In genomic region chr17:14067347-14067746, GRCh38 we compare ENCODE assay signal across 27 cellular contexts. TPM values are rescaled to one million over a fixed set of nuclear protein-coding genes. Genes with fewer than 3 reads are reported as not detected.
DNase-seq lines count a peak whose midpoint lies in the region; ATAC-seq and TF ChIP-seq lines count a peak whose summit lies in the region.
"Had no signal": no experiment of that assay in that cellular context is flagged by ENCODE, and none has a peak within 500 bp of the region (broad histone marks: within the 10 kb centered on the region; RNA-seq: fewer than 3 reads in every experiment).

No MANE protein-coding gene starts in this region.

- H3K9me3 ChIP-seq in Karpas-422 (ENCODE audit: low read length) (peaks cover 10% of the 10 kb centered on the region), PC-3 (ENCODE audit: low read length) (no peaks in the 10 kb centered on the region)
- H3K9me3 ChIP-seq: Caco-2, HAP-1, Peyer's patch had no signal

- H3F3A ChIP-seq in PC-3 (ENCODE audit: low read length, unreplicated experiment): peaks cover 7% of the 10 kb centered on the region

- peak overlapping the region; percentile 84 to 97 for H3K4me3 Mint-ChIP-seq in activated T-cell treated with anti-CD3 and anti-CD28 coated beads, Interleukin-2, amount 50 U/mL, for 72 hours

- H3K9ac ChIP-seq in Karpas-422 (ENCODE audit: low read length): no peak overlapping the region
- no peak overlapping the region for H3K9ac ChIP-seq in PC-3 (ENCODE audit: low read length)

- H3K4me2 ChIP-seq in Karpas-422 (ENCODE audit: low read depth, low read length, poor library complexity, severe bottlenecking): no peak overlapping the region
- peak overlapping the region; percentile 12; the same call in 1 of the 2 replicates for H3K4me2 ChIP-seq in PC-3 (ENCODE audit: low read length)

- H3K9me3 Mint-ChIP-seq in activated T-cell treated with anti-CD3 and anti-CD28 coated beads, Interleukin-2, amount 50 U/mL, for 72 hours: no peaks in the 10 kb centered on the region
- H3K9me3 Mint-ChIP-seq: CD8-positive, alpha-beta T cell; HFFc6; T-cell had no signal

- TF ChIP-seq CTCF in PC-3 (conservative IDR thresholded peaks at IDR 0.05; ENCODE audit: low read depth, low read length) (no peak), epithelial cell of esophagus (IDR thresholded peaks at IDR 0.05; ENCODE audit: insufficient read depth, low read depth, low read length, missing control alignments) (no peak)

- H3K79me2 ChIP-seq in Karpas-422 (ENCODE audit: low read length): peaks cover 98% of the 10 kb centered on the region
- peaks cover 79% of the 10 kb centered on the region for H3K79me2 ChIP-seq in PC-3 (ENCODE audit: low read length)

- peaks cover 6 to 14% of the 10 kb centered on the region in 2 donors for H3K36me3 Mint-ChIP-seq in activated T-cell treated with anti-CD3 and anti-CD28 coated beads, Interleukin-2, amount 50 U/mL, for 72 hours (ENCODE audit: insufficient read depth in 2 of 2)

- no peak overlapping the region for H3K27ac ChIP-seq in Karpas-422 (ENCODE audit: low read length)
- H3K27ac ChIP-seq in PC-3 (ENCODE audit: low read length): no peak overlapping the region
- H3K27ac ChIP-seq: A549; BLaER1 treated with 17β-estradiol and CSF1 and Interleukin-3, amounts not matched to agents 10 nM and 100 nM; Peyer's patch; SJCRH30 had no signal

- peak overlapping the region; percentile 63 for H3K27ac Mint-ChIP-seq in activated T-cell treated with anti-CD3 and anti-CD28 coated beads, Interleukin-2, amount 50 U/mL, for 72 hours
- H3K27ac Mint-ChIP-seq: HFFc6, T-cell had no signal

- no TSS peak for BruUV-seq in PC-3 (replicated peaks; lab: Mats Ljungman, UMichigan)

- POLR2A ChIA-PET in PC-3 (lab: Charles Lee; ENCODE audit: unreplicated experiment): no interaction called here

- CTCF ChIA-PET in PC-3 (lab: Charles Lee): no interaction called here

- H3K36me3 ChIP-seq in Karpas-422 (ENCODE audit: insufficient read depth, low read length): peaks cover 35% of the 10 kb centered on the region
- 0 out of 2 replicates have a peak, but pooled peaks cover 11% of the 10 kb centered on the region for H3K36me3 ChIP-seq in PC-3 (ENCODE audit: low read depth, low read length)
- H3K36me3 ChIP-seq: Peyer's patch had no signal

- peak; percentile 33 to 48 for ATAC-seq in activated T-cell treated with anti-CD3 and anti-CD28 coated beads, Interleukin-2, amount 50 U/mL, for 72 hours (replicated peaks in 1 of 2)
- no peak for ATAC-seq in PC-3
- ATAC-seq in HG02763 (IDR thresholded peaks at IDR 0.05; ENCODE audit: unreplicated experiment): no peak
- no peak for ATAC-seq in SK-N-SH treated with all-trans-retinoic acid at 6 μM for 48 hours
- ATAC-seq: A549; CD8-positive, alpha-beta T cell; T-cell had no signal

- no peaks in the 10 kb centered on the region for H3K9me2 ChIP-seq in Karpas-422 (replicated peaks; ENCODE audit: insufficient read depth, low read length)
- no peaks in the 10 kb centered on the region for H3K9me2 ChIP-seq in PC-3 (replicated peaks; ENCODE audit: low read length)

- DNase-seq in activated T-cell treated with anti-CD3 and anti-CD28 coated beads, Interleukin-2, amount 50 U/mL, for 72 hours: no peak
- DNase-seq in activated T-cell treated with anti-CD3 and anti-CD28 coated beads, Interleukin-2, amount 50 U/mL, for 1 hour: no peak
- DNase-seq in Karpas-422: no peak
- DNase-seq in PC-3: peak; percentile 10
- DNase-seq in epithelial cell of esophagus (ENCODE audit: low read depth): peak; percentile 22
- DNase-seq: AML-193; Caco-2; CD8-positive, alpha-beta T cell; GF-D8; GOT3; HFFc6; NCI-H1092 treated with DMSO at 0.1 percent for 48 hours; NCI-H1436; NCI-H187; NCI-H2081 treated with DMSO at 0.1 percent for 48 hours; NCI-H2171; NCI-H524; NCI-H748 treated with DMSO at 0.1 percent for 48 hours; NK-92 treated with Interleukin-12 subunit alpha and Interleukin-12 subunit beta, amount 100 ng/mL, for 24 hours; Peyer's patch; SJCRH30; T-cell had no signal

- H3K4me1 ChIP-seq in Karpas-422 (ENCODE audit: low read length) (peaks cover 20% of the 10 kb centered on the region), PC-3 (ENCODE audit: insufficient read depth, low read length) (peaks cover 37% of the 10 kb centered on the region)
- H3K4me1 ChIP-seq: Caco-2 had no signal

- H3K27me3 ChIP-seq in Karpas-422 (ENCODE audit: low read length): no peaks in the 10 kb centered on the region
- no peaks in the 10 kb centered on the region for H3K27me3 ChIP-seq in PC-3 (ENCODE audit: low read length)
- H3K27me3 ChIP-seq: BLaER1 treated with 17β-estradiol and CSF1 and Interleukin-3, amounts not matched to agents 10 nM and 100 nM; Peyer's patch; SJCRH30 had no signal

- peaks cover 2% of the 10 kb centered on the region; the same call in 1 of the 2 replicates for H4K20me1 ChIP-seq in Karpas-422 (ENCODE audit: insufficient read depth, low read depth, low read length)
- H4K20me1 ChIP-seq in PC-3 (ENCODE audit: low read length): no peaks in the 10 kb centered on the region

- no peak overlapping the region for H2AFZ ChIP-seq in Karpas-422 (ENCODE audit: low read length)
- H2AFZ ChIP-seq in PC-3 (ENCODE audit: low read length): no peak overlapping the region

- H3K27me3 Mint-ChIP-seq in activated T-cell treated with anti-CD3 and anti-CD28 coated beads, Interleukin-2, amount 50 U/mL, for 72 hours (ENCODE audit: low read depth): no peaks in the 10 kb centered on the region
- H3K27me3 Mint-ChIP-seq: T-cell had no signal

- peaks cover 53% of the 10 kb centered on the region for H3K4me1 Mint-ChIP-seq in activated T-cell treated with anti-CD3 and anti-CD28 coated beads, Interleukin-2, amount 50 U/mL, for 72 hours (ENCODE audit: low read depth)

- intact Hi-C loops in PC-3 (cut with micrococcal nuclease): loop anchor here (10.0 kb wide), 3 partner anchors 137 to 473 kb away; partner anchors contain the start of gene HS3ST3B1

- H3K4me3 ChIP-seq in Karpas-422 (ENCODE audit: low read length): 0 out of 2 replicates have a peak overlapping the region, but pooled peaks have one; percentile 4
- H3K4me3 ChIP-seq in PC-3 (ENCODE audit: low read length): no peak overlapping the region
- no peak overlapping the region for H3K4me3 ChIP-seq in epithelial cell of esophagus (ENCODE audit: low read length)
- H3K4me3 ChIP-seq: Peyer's patch had no signal

TF ChIP-seq in SK-N-SH treated with all-trans-retinoic acid at 6 μM for 48 hours, 23 proteins besides CTCF, POLR2A, EP300 and RAD21 (continues in another document):
- TF ChIP-seq BACH2 (CRISPR knock-in tag; IDR thresholded peaks at IDR 0.05; ENCODE audit: borderline replicate concordance) (no peak), POU6F1 (CRISPR knock-in tag; IDR thresholded peaks at IDR 0.05; ENCODE audit: borderline replicate concordance, low read depth) (no peak), RARB (CRISPR knock-in tag; IDR thresholded peaks at IDR 0.05) (no peak), ZC3H10 (CRISPR knock-in tag; IDR thresholded peaks at IDR 0.05) (no peak), ZNF565 (CRISPR knock-in tag; conservative IDR thresholded peaks at IDR 0.05; ENCODE audit: low read depth) (no peak), SNAI2 (CRISPR knock-in tag; IDR thresholded peaks at IDR 0.05) (no peak), ZNF8 (CRISPR knock-in tag; IDR thresholded peaks at IDR 0.05) (no peak), TCF4 (CRISPR knock-in tag; IDR thresholded peaks at IDR 0.05; ENCODE audit: borderline replicate concordance) (no peak), CSDC2 (CRISPR knock-in tag; IDR thresholded peaks at IDR 0.05) (no peak), ZFP30 (CRISPR knock-in tag; IDR thresholded peaks at IDR 0.05) (no peak), GLIS3 (CRISPR knock-in tag; IDR thresholded peaks at IDR 0.05) (no peak), CSRNP3 (CRISPR knock-in tag; IDR thresholded peaks at IDR 0.05) (no peak), ISL1 (CRISPR knock-in tag; IDR thresholded peaks at IDR 0.05) (no peak)

RNA-seq across cellular contexts. Expression of gene COX10, which starts 2.0 kb away (rescaled TPM):
- 10 to 100 TPM; 30.7 to 31.5 TPM for total RNA-seq in activated T-cell treated with anti-CD3 and anti-CD28 coated beads, Interleukin-2, amount 50 U/mL, for 72 hours
- 24.2 and 34.5 TPM in 2 replicates for total RNA-seq in Karpas-422 (2014; rRNA removed; shearing (Covaris generic); ENCODE audit: low replicate concordance)
- 28.3 and 34.7 TPM in 2 replicates for total RNA-seq in PC-3 (2014; rRNA removed)

Comparison
In these comparisons a context has a peak if more than half of its experiments do, and no peak if none do; other contexts are left out.
1. ATAC-seq: peak in activated T-cell treated with anti-CD3 and anti-CD28 coated beads, Interleukin-2, amount 50 U/mL, for 72 hours (2 of 2); none in PC-3 (single experiment), HG02763 (single experiment) and SK-N-SH treated with all-trans-retinoic acid at 6 μM for 48 hours (single experiment).
2. DNase-seq: peak in PC-3 (single experiment) and epithelial cell of esophagus (single experiment); none in activated T-cell treated with anti-CD3 and anti-CD28 coated beads, Interleukin-2, amount 50 U/mL, for 72 hours (0 of 2), activated T-cell treated with anti-CD3 and anti-CD28 coated beads, Interleukin-2, amount 50 U/mL, for 1 hour (single experiment) and Karpas-422 (single experiment).